29 cellular contexts compared by ENCODE assay signal in the genomic region with DNA sequence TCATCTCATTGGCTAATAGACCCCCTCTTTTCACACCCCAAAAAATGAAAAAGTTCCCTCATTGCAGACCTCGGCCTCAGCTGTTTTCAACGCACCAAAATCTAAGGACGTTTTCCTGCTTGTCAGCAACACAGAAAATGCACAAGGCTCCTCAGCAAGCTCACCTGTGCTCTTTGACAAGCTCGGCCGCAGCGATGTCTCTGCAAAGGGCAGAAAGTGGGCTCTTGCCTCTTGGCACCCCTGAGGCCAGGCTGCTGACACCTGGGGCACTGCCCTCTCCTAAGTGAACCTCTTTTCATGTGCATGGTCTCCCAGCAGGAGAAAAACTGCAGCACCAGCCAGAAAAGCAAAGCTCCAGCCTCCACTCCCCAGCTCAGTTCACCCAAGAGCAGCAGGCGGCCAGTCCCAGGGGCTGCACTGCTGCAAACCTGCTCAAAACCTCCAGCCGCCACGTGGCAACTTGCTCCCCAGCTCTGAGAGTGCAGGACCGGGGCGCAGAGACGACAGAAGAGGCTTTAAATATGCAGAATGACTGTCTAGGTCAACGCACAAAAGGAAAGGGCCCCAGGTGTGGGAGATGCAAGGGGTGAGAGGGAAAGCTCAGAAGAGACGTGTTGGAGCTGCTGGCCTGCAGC.
"Had no signal": no experiment of that assay in that cellular context is flagged by ENCODE, and none has a peak within 500 bp of the region (broad histone marks: within the 10 kb centered on the region; RNA-seq: fewer than 3 reads in every experiment).

No MANE protein-coding gene starts in this region.

- DNase-seq: activated CD4-positive, alpha-beta T cell treated with anti-CD3 and anti-CD28 coated beads for 48 hours; activated CD4-positive, alpha-beta T cell treated with anti-CD3 and anti-CD28 coated beads, Interleukin-2, amount 50 U/mL, for 4 hours; activated CD4-positive, CD25-positive, alpha-beta regulatory T cell treated with anti-CD3 and anti-CD28 coated beads, Interleukin-2, amount 50 U/mL, for 72 hours; activated CD8-positive, alpha-beta memory T cell treated with anti-CD3 and anti-CD28 coated beads, Interleukin-2, amount 50 U/mL, for 48 hours; activated CD8-positive, alpha-beta T cell treated with anti-CD3 and anti-CD28 coated beads, Interleukin-2, amount 10 ng/mL, durations not matched to agents 7 days and 5 days; activated effector memory CD4-positive, alpha-beta T cell treated with anti-CD3 and anti-CD28 coated beads, Interleukin-2, amount 50 U/mL, for 16 hours; activated naive CD4-positive, alpha-beta T cell treated with Interleukin-2 at 50 U/mL for 16 hours; activated naive CD8-positive, alpha-beta T cell treated with anti-CD3 and anti-CD28 coated beads, Interleukin-2, amount 50 U/mL, for 24 hours; activated T-cell treated with anti-CD3 and anti-CD28 coated beads, Interleukin-2, amount 50 U/mL, for 1 hour; amniotic stem cell; brain microvascular endothelial cell; MG63; MV-4-11; NCI-H1105; NCI-H1436; NCI-H1694 treated with DMSO at 0.1 percent for 48 hours; NCI-H2029 treated with DMSO at 0.1 percent for 48 hours; NCI-H510A treated with DMSO at 0.1 percent for 48 hours; NCI-H69; NK-92 treated with Interleukin-12 subunit alpha and Interleukin-12 subunit beta, amount 100 ng/mL, for 24 hours; OCI-M1; RPMI8226; SHP77; SW 1271 had no signal

- H3K4me1 Mint-ChIP-seq: activated naive CD8-positive, alpha-beta T cell treated with anti-CD3 and anti-CD28 coated beads, Interleukin-2, amount 50 U/mL, for 24 hours had no signal

- H3K9me3 Mint-ChIP-seq: activated naive CD4-positive, alpha-beta T cell treated with anti-CD3 and anti-CD28 coated beads, Interleukin-2, amount 50 U/mL, for 72 hours; activated naive CD8-positive, alpha-beta T cell treated with anti-CD3 and anti-CD28 coated beads, Interleukin-2, amount 50 U/mL, for 24 hours had no signal

- H3K9me3 ChIP-seq: MG63, SJSA1 had no signal

- H3K27me3 Mint-ChIP-seq: activated naive CD8-positive, alpha-beta T cell treated with anti-CD3 and anti-CD28 coated beads, Interleukin-2, amount 50 U/mL, for 24 hours had no signal

- H3K36me3 ChIP-seq: brain microvascular endothelial cell, cardiac muscle cell, MG63, SJSA1 had no signal

- H3K4me1 ChIP-seq: SJSA1 had no signal

- H3K27me3 ChIP-seq: brain microvascular endothelial cell, cardiac muscle cell, MG63, SJSA1 had no signal

- H3K4me3 Mint-ChIP-seq: activated CD8-positive, alpha-beta T cell treated with anti-CD3 and anti-CD28 coated beads, Interleukin-2, amount 10 ng/mL, durations not matched to agents 7 days and 5 days; activated naive CD8-positive, alpha-beta T cell treated with anti-CD3 and anti-CD28 coated beads, Interleukin-2, amount 50 U/mL, for 24 hours had no signal

- H3K27ac ChIP-seq: brain microvascular endothelial cell, cardiac muscle cell, SJSA1 had no signal

- ATAC-seq: activated CD8-positive, alpha-beta T cell treated with anti-CD3 and anti-CD28 coated beads, Interleukin-2, amount 10 ng/mL, durations not matched to agents 7 days and 5 days; activated naive CD4-positive, alpha-beta T cell treated with anti-CD3 and anti-CD28 coated beads, Interleukin-2, amount 50 U/mL, for 72 hours; activated naive CD8-positive, alpha-beta T cell treated with anti-CD3 and anti-CD28 coated beads, Interleukin-2, amount 50 U/mL, for 24 hours; Panc1; SK-N-SH treated with all-trans-retinoic acid at 6 μM for 48 hours had no signal

- H3K4me3 ChIP-seq: cardiac muscle cell, MG63, SJSA1 had no signal

- H3K36me3 Mint-ChIP-seq: activated naive CD4-positive, alpha-beta T cell treated with anti-CD3 and anti-CD28 coated beads, Interleukin-2, amount 50 U/mL, for 72 hours had no signal

- H3K27ac Mint-ChIP-seq: activated CD8-positive, alpha-beta T cell treated with anti-CD3 and anti-CD28 coated beads, Interleukin-2, amount 10 ng/mL, durations not matched to agents 7 days and 5 days; activated naive CD4-positive, alpha-beta T cell treated with anti-CD3 and anti-CD28 coated beads, Interleukin-2, amount 50 U/mL, for 72 hours; activated naive CD8-positive, alpha-beta T cell treated with anti-CD3 and anti-CD28 coated beads, Interleukin-2, amount 50 U/mL, for 24 hours had no signal
